In genomic region chr6:161748535-161749386, GRCh38 we compare ENCODE assay signal across 8 cellular contexts.
A peak's percentile ranks its signal among the peaks of the same experiment; 100 is the strongest.
DNase-seq lines count a peak whose midpoint lies in the region; ATAC-seq and TF ChIP-seq lines count a peak whose summit lies in the region.

No MANE protein-coding gene starts in this region.

- H3K36me3 Mint-ChIP-seq in osteocyte (ENCODE audit: unreplicated experiment) = no peaks in the 10 kb centered on the region

- H3K9me3 Mint-ChIP-seq in osteocyte (ENCODE audit: unreplicated experiment) = peaks cover 3% of the 10 kb centered on the region

- TF ChIP-seq CTCF in epithelial cell of proximal tubule (conservative IDR thresholded peaks at IDR 0.05; ENCODE audit: low read depth, low read length) (peak; percentile 78), osteocyte (IDR thresholded peaks at IDR 0.05) (peak; percentile 58)

- H3K27me3 Mint-ChIP-seq in osteocyte (ENCODE audit: unreplicated experiment) = no peaks in the 10 kb centered on the region

- no peak overlapping the region for H3K4me3 ChIP-seq in epithelial cell of proximal tubule (ENCODE audit: low read depth, low read length)

- H3K4me3 Mint-ChIP-seq in osteocyte (ENCODE audit: unreplicated experiment) = no peak overlapping the region

- peaks cover 39% of the 10 kb centered on the region for H3K4me1 Mint-ChIP-seq in osteocyte (ENCODE audit: unreplicated experiment)

- peak; percentile 71 for DNase-seq in activated CD8-positive, alpha-beta memory T cell treated with anti-CD3 and anti-CD28 coated beads, Interleukin-2, amount 50 U/mL, for 48 hours
- no peak for DNase-seq in activated CD8-positive, alpha-beta memory T cell treated with anti-CD3 and anti-CD28 coated beads, Interleukin-2, amount 50 U/mL, for 4 hours
- peak; percentile 64 for DNase-seq in NCI-H69 (lab: John Stamatoyannopoulos, UW)
- DNase-seq in epithelial cell of proximal tubule (ENCODE audit: low read depth) = no peak
- DNase-seq in osteocyte (ENCODE audit: extremely low spot score, unreplicated experiment) = no peak
- no peak for DNase-seq in NCI-H2081 treated with DMSO at 0.1 percent for 48 hours (lab: John Stamatoyannopoulos, UW)
- DNase-seq in glomerular visceral epithelial cell (ENCODE audit: extremely low spot score) = no peak

- H3K27ac Mint-ChIP-seq in osteocyte (ENCODE audit: unreplicated experiment) = no peak overlapping the region

- no peak for ATAC-seq in HG03095 (IDR thresholded peaks at IDR 0.05; ENCODE audit: unreplicated experiment)

Comparison
In these comparisons a context has a peak if more than half of its experiments do, and no peak if none do; other contexts are left out.
1. DNase-seq: peak in activated CD8-positive, alpha-beta memory T cell treated with anti-CD3 and anti-CD28 coated beads, Interleukin-2, amount 50 U/mL, for 48 hours (single experiment) and NCI-H69 (single experiment); none in activated CD8-positive, alpha-beta memory T cell treated with anti-CD3 and anti-CD28 coated beads, Interleukin-2, amount 50 U/mL, for 4 hours (single experiment), epithelial cell of proximal tubule (single experiment), osteocyte (single experiment), NCI-H2081 treated with DMSO at 0.1 percent for 48 hours (single experiment) and glomerular visceral epithelial cell (single experiment).